In the genomic region with DNA sequence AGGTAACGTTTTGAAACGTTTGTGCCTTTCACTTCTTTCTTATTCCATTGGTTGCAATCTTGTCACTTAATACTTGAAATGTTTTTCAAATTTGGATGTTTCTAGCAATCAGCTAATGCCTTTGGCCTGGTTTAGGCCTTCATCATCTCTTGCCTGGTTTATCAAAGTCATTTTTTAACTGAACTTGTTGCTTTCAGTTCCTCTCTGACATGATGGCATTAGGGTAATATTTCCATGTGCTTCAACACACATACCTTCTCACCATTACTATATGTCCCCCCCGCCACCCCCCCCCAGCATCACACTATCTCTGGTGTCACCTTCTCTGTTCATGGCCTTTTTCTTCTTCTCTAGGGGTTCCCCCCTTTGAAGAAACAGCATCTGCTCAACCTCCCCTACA, we compare ENCODE assay signal across 27 cellular contexts. TPM values are rescaled to one million over a fixed set of nuclear protein-coding genes. Genes with fewer than 3 reads are reported as not detected.
DNase-seq lines count a peak whose midpoint lies in the region; FAIRE-seq and TF ChIP-seq lines count a peak whose summit lies in the region.
"Had no signal": no experiment of that assay in that cellular context is flagged by ENCODE, and none has a peak within 500 bp of the region (broad histone marks: within the 10 kb centered on the region; RNA-seq: fewer than 3 reads in every experiment).

No MANE protein-coding gene starts in this region.

- H3K4me3 Mint-ChIP-seq in activated CD4-positive, alpha-beta T cell treated with anti-CD3 and anti-CD28 coated beads, Interleukin-2, amount 10 ng/mL, durations not matched to agents 24 days and 14 days, result no peak overlapping the region
- H3K4me3 Mint-ChIP-seq in endodermal cell, result no peak overlapping the region

- no peaks in the 10 kb centered on the region for H3K4me1 Mint-ChIP-seq in activated CD4-positive, alpha-beta T cell treated with anti-CD3 and anti-CD28 coated beads, Interleukin-2, amount 10 ng/mL, durations not matched to agents 24 days and 14 days
- peaks cover 12% of the 10 kb centered on the region for H3K4me1 Mint-ChIP-seq in endodermal cell
- H3K4me1 Mint-ChIP-seq: CD14-positive monocyte had no signal

- no peak overlapping the region for H3K27ac Mint-ChIP-seq in activated CD4-positive, alpha-beta T cell treated with anti-CD3 and anti-CD28 coated beads, Interleukin-2, amount 10 ng/mL, durations not matched to agents 24 days and 14 days
- no peak overlapping the region for H3K27ac Mint-ChIP-seq in endodermal cell
- H3K27ac Mint-ChIP-seq: CD14-positive monocyte; CD4-positive, alpha-beta memory T cell; CD4-positive, CD25-positive, alpha-beta regulatory T cell; CD8-positive, alpha-beta memory T cell had no signal

- CTCF ChIA-PET in endothelial cell of umbilical vein (lab: Charles Lee), result interaction anchor here (0.6 kb wide), 1 partner anchor 21 kb away, joined by 3 read pairs; no protein-coding TSS in a partner anchor

- H3K27me3 ChIP-seq in OCI-LY3 (ENCODE audit: low read depth, low read length) (no peaks in the 10 kb centered on the region), endothelial cell of umbilical vein (ENCODE audit: control insufficient read depth in 2 of 2, insufficient read depth in 2 of 2, low read length in 2 of 2) (peaks cover 21 to 41% of the 10 kb centered on the region in 2 experiments), endodermal cell (ENCODE audit: control insufficient read depth, insufficient read depth, low read length, poor library complexity, severe bottlenecking) (peaks cover 68% of the 10 kb centered on the region), adrenal gland (no peaks in the 10 kb centered on the region)
- H3K27me3 ChIP-seq: BE2C, BLaER1 had no signal

- H4K20me1 ChIP-seq in OCI-LY3 (ENCODE audit: insufficient read depth, low read length) (no peaks in the 10 kb centered on the region), endothelial cell of umbilical vein (replicated peaks; ENCODE audit: control insufficient read depth, extremely low read depth, insufficient read depth, low read length) (no peaks in the 10 kb centered on the region)
- H4K20me1 ChIP-seq: BLaER1 had no signal

- no TSS peak for BruUV-seq in endothelial cell of umbilical vein (replicated peaks; lab: Mats Ljungman, UMichigan)

- peaks cover 45% of the 10 kb centered on the region for H3K27me3 Mint-ChIP-seq in activated CD4-positive, alpha-beta T cell treated with anti-CD3 and anti-CD28 coated beads, Interleukin-2, amount 10 ng/mL, durations not matched to agents 24 days and 14 days
- H3K27me3 Mint-ChIP-seq in endodermal cell (ENCODE audit: insufficient read depth), result peaks cover 68% of the 10 kb centered on the region

- H3K36me3 ChIP-seq in OCI-LY3 (replicated peaks; ENCODE audit: low read depth, low read length) (no peaks in the 10 kb centered on the region), endothelial cell of umbilical vein (ENCODE audit: control insufficient read depth in 2 of 2, extremely low read depth in 1 of 2, insufficient read depth in 2 of 2, low read length in 2 of 2) (no peaks in the 10 kb centered on the region), endodermal cell (ENCODE audit: control insufficient read depth, insufficient read depth, low read length) (no peaks in the 10 kb centered on the region), adrenal gland (replicated peaks in 1 of 2) (no peaks in the 10 kb centered on the region)
- H3K36me3 ChIP-seq: BE2C, BLaER1 had no signal

- no peak for FAIRE-seq in endothelial cell of umbilical vein (lab: Jason Lieb, UNC)
- FAIRE-seq: A549, GM12892, GM19239 had no signal

- 90 to 93% methylated on average over 2 to 3 of the region's 3 CpGs for WGBS in endodermal cell (ENCODE audit: insufficient coverage in 1 of 2, insufficient read length in 1 of 2), 2 experiments
- 81 to 86% (median 83%) methylated on average over 3 of the region's 3 CpGs for WGBS in adrenal gland, 4 donors

- peak overlapping the region; percentile 80 for H3K27ac ChIP-seq in OCI-LY3 (ENCODE audit: low read length)
- no peak overlapping the region for H3K27ac ChIP-seq in endothelial cell of umbilical vein (ENCODE audit: insufficient read depth, low read depth, low read length)
- H3K27ac ChIP-seq in endodermal cell (ENCODE audit: low read depth, low read length), result no peak overlapping the region
- no peak overlapping the region for H3K27ac ChIP-seq in adrenal gland
- H3K27ac ChIP-seq: 22Rv1, A549, BLaER1 had no signal

- H3K9me3 ChIP-seq in OCI-LY3 (ENCODE audit: insufficient read depth, low read length), result no peaks in the 10 kb centered on the region
- no peaks in the 10 kb centered on the region for H3K9me3 ChIP-seq in endothelial cell of umbilical vein (replicated peaks; ENCODE audit: control insufficient read depth, insufficient read depth, low read length)
- no peaks in the 10 kb centered on the region for H3K9me3 ChIP-seq in endodermal cell (ENCODE audit: control insufficient read depth, low read length)
- H3K9me3 ChIP-seq in adrenal gland (replicated peaks in 1 of 3), result no peaks in the 10 kb centered on the region
- H3K9me3 ChIP-seq: A549, BE2C had no signal

- H3K4me3 ChIP-seq in OCI-LY3 (ENCODE audit: low read length), result peak overlapping the region; percentile 36; the same call in 1 of the 2 replicates
- H3K4me3 ChIP-seq in endothelial cell of umbilical vein (replicated peaks in 1 of 3; ENCODE audit: insufficient read depth in 1 of 3, low read depth in 1 of 3, low read length in 3 of 3), result no peak overlapping the region
- no peak overlapping the region for H3K4me3 ChIP-seq in endodermal cell (ENCODE audit: low read length)
- H3K4me3 ChIP-seq in adrenal gland, result no peak overlapping the region
- H3K4me3 ChIP-seq: A549, BLaER1 had no signal

- intact Hi-C loops in activated CD4-positive, alpha-beta T cell treated with anti-CD3 and anti-CD28 coated beads, Interleukin-2, amount 10 ng/mL, durations not matched to agents 24 days and 14 days (cut with micrococcal nuclease), result no loop called here
- intact Hi-C loops in endothelial cell of umbilical vein (cut with micrococcal nuclease) (no loop called here), adrenal gland (cut with DNase I) (no loop called here)

- TF ChIP-seq POLR2A in endothelial cell of umbilical vein (IDR thresholded peaks at IDR 0.05; ENCODE audit: low read depth, low read length), result no peak
- no peak for TF ChIP-seq POLR2A in adrenal gland (IDR thresholded peaks at IDR 0.05)

- H3K9ac ChIP-seq in OCI-LY3 (ENCODE audit: low read length) (no peak overlapping the region; the same call in 1 of the 2 replicates), endothelial cell of umbilical vein (replicated peaks; ENCODE audit: extremely low read depth, insufficient read depth, low read length) (no peak overlapping the region), endodermal cell (ENCODE audit: extremely low read depth, low read length, poor library complexity, severe bottlenecking) (no peak overlapping the region)
- H3K9ac ChIP-seq: BLaER1 had no signal

- DNase-seq in activated CD4-positive, alpha-beta T cell treated with anti-CD3 and anti-CD28 coated beads, Interleukin-2, amount 10 ng/mL, durations not matched to agents 24 days and 14 days, result peak; percentile 11
- DNase-seq in activated CD4-positive, alpha-beta T cell treated with anti-CD3 and anti-CD28 coated beads for 1 hour, result no peak
- no peak for DNase-seq in endothelial cell of umbilical vein (ENCODE audit: low read depth, low spot score)
- DNase-seq in endodermal cell, result no peak
- DNase-seq in NCI-H1417 treated with DMSO at 0.1 percent for 48 hours (lab: John Stamatoyannopoulos, UW), result no peak
- DNase-seq in adrenal gland, result no peak
- DNase-seq: BE2C; C1 segment of cervical spinal cord; CD4-positive, alpha-beta memory T cell; CD4-positive, CD25-positive, alpha-beta regulatory T cell; CD8-positive, alpha-beta memory T cell; COR-L47; DMS 273 treated with DMSO at 0.1 percent for 48 hours; DMS153; DMS53; DMS79; DND-41; EL; GDM1 had no signal

- H3K4me2 ChIP-seq in OCI-LY3 (ENCODE audit: low read length) (peak overlapping the region; percentile 78), endothelial cell of umbilical vein (ENCODE audit: insufficient read depth, low read length) (no peak overlapping the region)
- H3K4me2 ChIP-seq: A549, BLaER1 had no signal

- POLR2A ChIA-PET in endothelial cell of umbilical vein (lab: Charles Lee), result no interaction called here

- dilution Hi-C loops in endothelial cell of umbilical vein (cut with MboI; ENCODE audit: extremely low pct_ligation_motif_present, low sequenced_read_pairs), result no loop called here

- TF ChIP-seq CTCF in OCI-LY3 (IDR thresholded peaks at IDR 0.05; ENCODE audit: low read depth, low read length), result no peak
- no peak for TF ChIP-seq CTCF in endothelial cell of umbilical vein (IDR thresholded peaks at IDR 0.05; ENCODE audit: extremely low read depth in 1 of 2, insufficient read depth in 1 of 2, low read depth in 1 of 2, low read length in 2 of 2)
- TF ChIP-seq CTCF in endodermal cell (conservative IDR thresholded peaks at IDR 0.05), result no peak
- TF ChIP-seq CTCF in adrenal gland (IDR thresholded peaks at IDR 0.05), result no peak

- no peaks in the 10 kb centered on the region for H3K79me2 ChIP-seq in OCI-LY3 (ENCODE audit: low read length)
- H3K79me2 ChIP-seq in endothelial cell of umbilical vein (ENCODE audit: control insufficient read depth, insufficient read depth, low read length), result no peaks in the 10 kb centered on the region

- H2AFZ ChIP-seq in OCI-LY3 (ENCODE audit: low read depth, low read length), result peak overlapping the region; percentile 63
- no peak overlapping the region for H2AFZ ChIP-seq in endothelial cell of umbilical vein (ENCODE audit: low read depth, low read length)

- no peaks in the 10 kb centered on the region for H3K36me3 Mint-ChIP-seq in activated CD4-positive, alpha-beta T cell treated with anti-CD3 and anti-CD28 coated beads, Interleukin-2, amount 10 ng/mL, durations not matched to agents 24 days and 14 days (ENCODE audit: low read depth)
- no peaks in the 10 kb centered on the region for H3K36me3 Mint-ChIP-seq in endodermal cell (ENCODE audit: low read depth)
- H3K36me3 Mint-ChIP-seq: CD4-positive, alpha-beta memory T cell; CD4-positive, CD25-positive, alpha-beta regulatory T cell; CD8-positive, alpha-beta memory T cell had no signal

- no peaks in the 10 kb centered on the region for H3K9me1 ChIP-seq in endothelial cell of umbilical vein (replicated peaks; ENCODE audit: control insufficient read depth, extremely low read depth, insufficient read depth, low read length)

- no peaks in the 10 kb centered on the region for H3K9me3 Mint-ChIP-seq in activated CD4-positive, alpha-beta T cell treated with anti-CD3 and anti-CD28 coated beads, Interleukin-2, amount 10 ng/mL, durations not matched to agents 24 days and 14 days
- H3K9me3 Mint-ChIP-seq in endodermal cell, result peaks cover 5% of the 10 kb centered on the region

- H3K4me1 ChIP-seq in OCI-LY3 (ENCODE audit: low read length) (peaks cover 31% of the 10 kb centered on the region), endothelial cell of umbilical vein (ENCODE audit: control insufficient read depth, extremely low read depth, insufficient read depth, low read length) (peaks cover 6% of the 10 kb centered on the region), endodermal cell (ENCODE audit: control insufficient read depth, insufficient read depth, low read length) (peaks cover 6% of the 10 kb centered on the region), adrenal gland (replicated peaks in 1 of 2) (peaks cover 0 to 3% of the 10 kb centered on the region in 2 donors)
- H3K4me1 ChIP-seq: BE2C, BLaER1 had no signal

RNA-seq across cellular contexts. Expression of a gene that starts 1.5 kb away (rescaled TPM):
- not detected in 2 replicates for total RNA-seq in activated CD4-positive, alpha-beta T cell treated with anti-CD3 and anti-CD28 coated beads, Interleukin-2, amount 10 ng/mL, durations not matched to agents 24 days and 14 days
- total RNA-seq in endothelial cell of umbilical vein (0.25 TPM in 1 of 2 replicates, not detected in the other), endodermal cell (1 to 10 TPM in 1 of 2 donors, under 1 TPM in 1; 0.81 to 2.2 TPM), adrenal gland (1 to 10 TPM; 3.5 to 7.1 (median 5.0) TPM)
- polyA plus RNA-seq in endothelial cell of umbilical vein (0.23 and 0.27 TPM in 2 replicates), adrenal gland (1 to 10 TPM in 2 of 3 donors, under 1 TPM in 1; 0.94 to 7.3 (median 1.0) TPM)
- polyA plus RNA-seq in endothelial cell of umbilical vein (2011; cell fraction: cytosol; rRNA removed), result 0.27 and 0.30 TPM in 2 replicates
- polyA plus RNA-seq in endothelial cell of umbilical vein (2011; cell fraction: nucleus; rRNA removed), result 0.38 TPM in 2 replicates
- polyA plus RNA-seq in endothelial cell of umbilical vein (2012), result 0.12 and 0.21 TPM in 2 replicates
- polyA minus RNA-seq in endothelial cell of umbilical vein, result 1.1 and 1.2 TPM in 2 replicates
- not detected for polyA minus RNA-seq in endothelial cell of umbilical vein (2011; cell fraction: cytosol; rRNA and poly(A)+ RNA removed)
- 0.48 and 0.72 TPM in 2 replicates for polyA minus RNA-seq in endothelial cell of umbilical vein (2011; cell fraction: nucleus; rRNA and poly(A)+ RNA removed)
- polyA plus RNA-seq in endodermal cell (2013, experiment 1 of 2), result 0.82 TPM
- 0.79 TPM for polyA plus RNA-seq in endodermal cell (2013, experiment 2 of 2)
- total RNA-seq: A172; CD4-positive, alpha-beta memory T cell; CD4-positive, CD25-positive, alpha-beta regulatory T cell; CD8-positive, alpha-beta memory T cell had no signal
- polyA plus RNA-seq: CD14-positive monocyte; CD4-positive, alpha-beta memory T cell; CD8-positive, alpha-beta memory T cell had no signal
